ENCODE assay signal across 27 cellular contexts in genomic region chr11:131762346-131763110, GRCh38.
DNase-seq lines count a peak whose midpoint lies in the region; ATAC-seq and TF ChIP-seq lines count a peak whose summit lies in the region.
"Had no signal": no experiment of that assay in that cellular context is flagged by ENCODE, and none has a peak within 500 bp of the region (broad histone marks: within the 10 kb centered on the region; RNA-seq: fewer than 3 reads in every experiment).

No MANE protein-coding gene starts in this region.

- H3K9me3 ChIP-seq in IMR-90 (ENCODE audit: control insufficient read depth, insufficient read depth, low read length) = no peaks in the 10 kb centered on the region
- H3K9me3 ChIP-seq: body of pancreas, colonic mucosa, neutrophil had no signal

- CTCF ChIA-PET in IMR-90 (lab: Yijun Ruan, JAX) = no interaction called here

- H4K20me1 ChIP-seq in IMR-90 (ENCODE audit: insufficient read depth, low read length) = no peaks in the 10 kb centered on the region

- H2AK9ac ChIP-seq in IMR-90 (replicated peaks; ENCODE audit: low read depth, low read length, poor library complexity) = no peak overlapping the region

- H3K27me3 Mint-ChIP-seq in T-helper 2 cell treated with Interferon-gamma antibody and Interleukin-4, amounts not matched to agents 5 μg/mL and 100 μg/mL, for 36 hours (ENCODE audit: low read depth) = no peaks in the 10 kb centered on the region
- H3K27me3 Mint-ChIP-seq: activated CD8-positive, alpha-beta memory T cell treated with anti-CD3 and anti-CD28 coated beads, Interleukin-2, amount 10 ng/mL, durations not matched to agents 7 days and 5 days; activated naive CD8-positive, alpha-beta T cell treated with anti-CD3 and anti-CD28 coated beads, Interleukin-2, amount 50 U/mL, for 24 hours; naive B cell had no signal

- no peak overlapping the region; the same call in 1 of the 2 replicates for H2AK5ac ChIP-seq in IMR-90 (ENCODE audit: low read depth, low read length)

- in situ Hi-C loops in IMR-90 (cut with MboI; ENCODE audit: low sequenced_read_pairs) = no loop called here

- H3K27me3 ChIP-seq in IMR-90 (ENCODE audit: control insufficient read depth, insufficient read depth, low read length) = no peaks in the 10 kb centered on the region
- H3K27me3 ChIP-seq in layer of hippocampus (ENCODE audit: control insufficient read depth, insufficient read depth, low read length) = no peaks in the 10 kb centered on the region
- H3K27me3 ChIP-seq: body of pancreas, colonic mucosa, neutrophil had no signal

- H2BK120ac ChIP-seq in IMR-90 (ENCODE audit: low read depth, low read length) = peak overlapping the region; percentile 6; the same call in 1 of the 2 replicates

- no peak overlapping the region for H2BK5ac ChIP-seq in IMR-90 (ENCODE audit: low read depth, low read length, poor library complexity, severe bottlenecking)

- WGBS in IMR-90 (ENCODE audit: extremely low coverage in 2 of 2, insufficient read length in 1 of 2), 2 experiments = 98% methylated on average over 13 of the region's 17 CpGs; no CpG with 5 or more reads in 1 of the 2 experiments

- H4K91ac ChIP-seq in IMR-90 (ENCODE audit: insufficient read depth, low read depth, low read length) = no peak overlapping the region

- H3K18ac ChIP-seq in IMR-90 (ENCODE audit: low read depth, low read length) = no peak overlapping the region

- 0 out of 2 replicates have a peak overlapping the region, but pooled peaks have one; percentile 44 for H3K14ac ChIP-seq in IMR-90 (replicated peaks; ENCODE audit: low read depth, low read length)

- no TSS peak for BruUV-seq in IMR-90 (replicated peaks; lab: Mats Ljungman, UMichigan)

- DNase-seq in IMR-90 = no peak
- DNase-seq in cerebellar nuclear complex (lab: John Stamatoyannopoulos, UW) = peak; percentile 90
- DNase-seq in putamen (ENCODE audit: low spot score) = peak; percentile 51
- no peak for DNase-seq in T-helper 2 cell treated with Interferon-gamma antibody and Interleukin-4, amounts not matched to agents 5 μg/mL and 100 μg/mL, for 36 hours (ENCODE audit: low spot score)
- no peak for DNase-seq in NCI-H524 treated with DMSO at 0.1 percent for 48 hours (lab: John Stamatoyannopoulos, UW)
- DNase-seq in COLO668 (lab: John Stamatoyannopoulos, UW; ENCODE audit: unreplicated experiment) = no peak
- DNase-seq: activated CD4-positive, alpha-beta T cell treated with anti-CD3 and anti-CD28 coated beads, Interleukin-2, amount 50 U/mL, for 4 hours; activated CD8-positive, alpha-beta memory T cell treated with anti-CD3 and anti-CD28 coated beads, Interleukin-2, amount 10 ng/mL, durations not matched to agents 7 days and 5 days; activated naive CD4-positive, alpha-beta T cell; activated naive CD8-positive, alpha-beta T cell treated with anti-CD3 and anti-CD28 coated beads, Interleukin-2, amount 50 U/mL, for 24 hours; activated T-cell treated with anti-CD3 and anti-CD28 coated beads, Interleukin-2, amount 50 U/mL, for 4 hours; body of pancreas; colonic mucosa; DMS153; effector memory CD4-positive, alpha-beta T cell; MV-4-11; naive B cell; NCI-H1436 treated with DMSO at 0.1 percent for 48 hours; trophoblast cell had no signal

- H3K4me1 ChIP-seq in IMR-90 (ENCODE audit: control insufficient read depth, insufficient read depth, low read length) = peaks cover 8% of the 10 kb centered on the region
- H3K4me1 ChIP-seq: body of pancreas, colonic mucosa had no signal

- no peak overlapping the region for H3K4me2 ChIP-seq in IMR-90 (ENCODE audit: low read depth, low read length)

- H3K27ac ChIP-seq in IMR-90 (ENCODE audit: insufficient read depth, low read length) = no peak overlapping the region
- H3K27ac ChIP-seq in layer of hippocampus (ENCODE audit: low read depth, low read length) = peak overlapping the region; percentile 40
- H3K27ac ChIP-seq: body of pancreas, colonic mucosa, epithelial cell of prostate, neutrophil had no signal

- no peak overlapping the region for H3K9ac ChIP-seq in IMR-90 (ENCODE audit: low read depth, low read length)

- no peak overlapping the region for H3K4me3 Mint-ChIP-seq in T-helper 2 cell treated with Interferon-gamma antibody and Interleukin-4, amounts not matched to agents 5 μg/mL and 100 μg/mL, for 36 hours
- H3K4me3 Mint-ChIP-seq: activated CD8-positive, alpha-beta memory T cell treated with anti-CD3 and anti-CD28 coated beads, Interleukin-2, amount 10 ng/mL, durations not matched to agents 7 days and 5 days; activated naive CD8-positive, alpha-beta T cell treated with anti-CD3 and anti-CD28 coated beads, Interleukin-2, amount 50 U/mL, for 24 hours; activated T-cell treated with anti-CD3 and anti-CD28 coated beads, Interleukin-2, amount 50 U/mL, for 4 hours; mesothelial cell of epicardium; naive B cell; stimulated activated effector memory CD8-positive, alpha-beta T cell treated with anti-CD3 and anti-CD28 coated beads, Interleukin-12 subunit alpha, Interleukin-12 subunit beta, amount 100 ng/mL, for 72 hours had no signal

- peak overlapping the region; percentile 21 for H2AFZ ChIP-seq in IMR-90 (replicated peaks; ENCODE audit: low read length, poor library complexity)

- intact Hi-C loops in IMR-90 (cut with micrococcal nuclease) = no loop called here

- no peak overlapping the region for H3K4me3 ChIP-seq in IMR-90 (ENCODE audit: insufficient read depth, low read depth, low read length)
- H3K4me3 ChIP-seq: body of pancreas, colonic mucosa, GM12878 had no signal

- no peak overlapping the region; the same call in 1 of the 2 replicates for H2BK20ac ChIP-seq in IMR-90 (ENCODE audit: low read depth, low read length)

- no peak overlapping the region for H3K4ac ChIP-seq in IMR-90 (ENCODE audit: low read depth, low read length)

- no peak for TF ChIP-seq RAD21 in IMR-90 (IDR thresholded peaks at IDR 0.05; ENCODE audit: low read length)

- H4K5ac ChIP-seq in IMR-90 (ENCODE audit: low read depth, low read length) = no peak overlapping the region

- H3K9me3 Mint-ChIP-seq in T-helper 2 cell treated with Interferon-gamma antibody and Interleukin-4, amounts not matched to agents 5 μg/mL and 100 μg/mL, for 36 hours = no peaks in the 10 kb centered on the region
- H3K9me3 Mint-ChIP-seq: activated naive CD8-positive, alpha-beta T cell treated with anti-CD3 and anti-CD28 coated beads, Interleukin-2, amount 50 U/mL, for 24 hours; activated T-cell treated with anti-CD3 and anti-CD28 coated beads, Interleukin-2, amount 50 U/mL, for 4 hours; mesothelial cell of epicardium had no signal

- no peaks in the 10 kb centered on the region for H3K4me1 Mint-ChIP-seq in T-helper 2 cell treated with Interferon-gamma antibody and Interleukin-4, amounts not matched to agents 5 μg/mL and 100 μg/mL, for 36 hours (ENCODE audit: low read depth)
- H3K4me1 Mint-ChIP-seq: activated CD8-positive, alpha-beta memory T cell treated with anti-CD3 and anti-CD28 coated beads, Interleukin-2, amount 10 ng/mL, durations not matched to agents 7 days and 5 days; activated naive CD8-positive, alpha-beta T cell treated with anti-CD3 and anti-CD28 coated beads, Interleukin-2, amount 50 U/mL, for 24 hours; naive B cell; stimulated activated effector memory CD8-positive, alpha-beta T cell treated with anti-CD3 and anti-CD28 coated beads, Interleukin-12 subunit alpha, Interleukin-12 subunit beta, amount 100 ng/mL, for 72 hours had no signal

- no peak overlapping the region for H3K23ac ChIP-seq in IMR-90 (ENCODE audit: low read depth, low read length)

- H3K9me1 ChIP-seq in IMR-90 (ENCODE audit: insufficient read depth, low read length) = peaks cover under 1% of the 10 kb centered on the region; the same call in 1 of the 2 replicates

- POLR2A ChIA-PET in IMR-90 (lab: Charles Lee; ENCODE audit: unreplicated experiment) = no interaction called here

- dilution Hi-C loops in IMR-90 (cut with HindIII; ENCODE audit: low sequenced_read_pairs, unreplicated experiment) = no loop called here

- no peak overlapping the region for H3K27ac Mint-ChIP-seq in T-helper 2 cell treated with Interferon-gamma antibody and Interleukin-4, amounts not matched to agents 5 μg/mL and 100 μg/mL, for 36 hours
- H3K27ac Mint-ChIP-seq: activated CD8-positive, alpha-beta memory T cell treated with anti-CD3 and anti-CD28 coated beads, Interleukin-2, amount 10 ng/mL, durations not matched to agents 7 days and 5 days; activated naive CD8-positive, alpha-beta T cell treated with anti-CD3 and anti-CD28 coated beads, Interleukin-2, amount 50 U/mL, for 24 hours; mesothelial cell of epicardium; naive B cell; stimulated activated effector memory CD8-positive, alpha-beta T cell treated with anti-CD3 and anti-CD28 coated beads, Interleukin-12 subunit alpha, Interleukin-12 subunit beta, amount 100 ng/mL, for 72 hours had no signal

- TF ChIP-seq CTCF in IMR-90 (conservative IDR thresholded peaks at IDR 0.05; ENCODE audit: low read depth, low read length) = no peak

- H4K8ac ChIP-seq in IMR-90 (ENCODE audit: low read depth in 2 of 2, low read length in 2 of 2) = no peak overlapping the region

- H3K36me3 Mint-ChIP-seq in T-helper 2 cell treated with Interferon-gamma antibody and Interleukin-4, amounts not matched to agents 5 μg/mL and 100 μg/mL, for 36 hours (ENCODE audit: low read depth) = no peaks in the 10 kb centered on the region
- H3K36me3 Mint-ChIP-seq: activated CD8-positive, alpha-beta memory T cell treated with anti-CD3 and anti-CD28 coated beads, Interleukin-2, amount 10 ng/mL, durations not matched to agents 7 days and 5 days; mesothelial cell of epicardium; naive B cell; stimulated activated effector memory CD8-positive, alpha-beta T cell treated with anti-CD3 and anti-CD28 coated beads, Interleukin-12 subunit alpha, Interleukin-12 subunit beta, amount 100 ng/mL, for 72 hours had no signal

- no peak for TF ChIP-seq POLR2A in IMR-90 (IDR thresholded peaks at IDR 0.05; ENCODE audit: low read depth, low read length)

- no peaks in the 10 kb centered on the region for H3K36me3 ChIP-seq in IMR-90 (ENCODE audit: control insufficient read depth, insufficient read depth, low read length)
- H3K36me3 ChIP-seq: colonic mucosa, neutrophil had no signal

- H2BK15ac ChIP-seq in IMR-90 (ENCODE audit: low read depth, low read length) = no peak overlapping the region

- no peaks in the 10 kb centered on the region for H3K79me1 ChIP-seq in IMR-90 (ENCODE audit: low read depth in 1 of 2, low read length in 2 of 2)

- H3K56ac ChIP-seq in IMR-90 (ENCODE audit: extremely low read depth, insufficient read depth, low read length) = no peak overlapping the region

- no peak for ATAC-seq in IMR-90 (ENCODE audit: low read depth)
- no peak for ATAC-seq in GM21737 (IDR thresholded peaks at IDR 0.05; ENCODE audit: unreplicated experiment)
- ATAC-seq: activated CD8-positive, alpha-beta memory T cell treated with anti-CD3 and anti-CD28 coated beads, Interleukin-2, amount 10 ng/mL, durations not matched to agents 7 days and 5 days; activated naive CD8-positive, alpha-beta T cell treated with anti-CD3 and anti-CD28 coated beads, Interleukin-2, amount 50 U/mL, for 24 hours; activated T-cell treated with anti-CD3 and anti-CD28 coated beads, Interleukin-2, amount 50 U/mL, for 4 hours; body of pancreas; GM12878; HepG2; stimulated activated effector memory CD8-positive, alpha-beta T cell treated with anti-CD3 and anti-CD28 coated beads, Interleukin-12 subunit alpha, Interleukin-12 subunit beta, amount 100 ng/mL, for 72 hours had no signal

TF ChIP-seq in IMR-90, 13 proteins besides CTCF, POLR2A, EP300 and RAD21 (continues in another document):
- TF ChIP-seq CEBPB (IDR thresholded peaks at IDR 0.05; ENCODE audit: low read depth, low read length) (no peak), SMC3 (IDR thresholded peaks at IDR 0.05; ENCODE audit: low read depth, low read length) (no peak)

Comparison
In these comparisons a context has a peak if more than half of its experiments do, and no peak if none do; other contexts are left out.
1. DNase-seq: peak in cerebellar nuclear complex (2 of 2) and putamen (single experiment); none in IMR-90 (single experiment), T-helper 2 cell treated with Interferon-gamma antibody and Interleukin-4, amounts not matched to agents 5 μg/mL and 100 μg/mL, for 36 hours (single experiment), NCI-H524 treated with DMSO at 0.1 percent for 48 hours (single experiment) and COLO668 (single experiment).